In genomic region chr9:127569819-127570401, GRCh38 we compare ENCODE assay signal across 8 cellular contexts. TPM values are rescaled to one million over a fixed set of nuclear protein-coding genes. Genes with fewer than 3 reads are reported as not detected.
DNase-seq lines count a peak whose midpoint lies in the region; ATAC-seq, FAIRE-seq and TF ChIP-seq lines count a peak whose summit lies in the region.

No MANE protein-coding gene starts in this region.

- H3K36me3 ChIP-seq in BE2C, result no peaks in the 10 kb centered on the region
- H3K36me3 ChIP-seq in SJSA1, result peaks cover 28% of the 10 kb centered on the region
- no peaks in the 10 kb centered on the region for H3K36me3 ChIP-seq in effector memory CD4-positive, alpha-beta T cell (ENCODE audit: control insufficient read depth, insufficient read depth, low read length)

- DNase-seq in BE2C (no peak), H54 (ENCODE audit: insufficient read length, low spot score) (no peak), SJSA1 (ENCODE audit: low read depth in 1 of 2, low spot score in 2 of 2) (peak in 1 of 2 experiments; percentile 31), neural crest cell (ENCODE audit: low read depth, low spot score) (no peak), NK-92 (lab: John Stamatoyannopoulos, UW; ENCODE audit: unreplicated experiment) (no peak), NCI-H446 treated with DMSO at 0.1 percent for 48 hours (lab: John Stamatoyannopoulos, UW) (no peak)
- peak in 1 of 3 donors; percentile 18 for DNase-seq in effector memory CD4-positive, alpha-beta T cell

- no peaks in the 10 kb centered on the region for H3K27me3 Mint-ChIP-seq in neural crest cell (ENCODE audit: low read depth)

- peak overlapping the region; percentile 90 for H3K27ac Mint-ChIP-seq in neural crest cell (ENCODE audit: unreplicated experiment)

- H3K27me3 ChIP-seq in BE2C (peaks cover 6% of the 10 kb centered on the region; the same call in 1 of the 2 replicates), SJSA1 (replicated peaks) (no peaks in the 10 kb centered on the region)
- H3K27me3 ChIP-seq in effector memory CD4-positive, alpha-beta T cell (replicated peaks; ENCODE audit: control insufficient read depth, insufficient read depth, low read length, poor library complexity, severe bottlenecking), result no peaks in the 10 kb centered on the region

- no peaks in the 10 kb centered on the region; the same call in none of the 2 replicates for H3K4me1 ChIP-seq in BE2C
- peaks cover 56% of the 10 kb centered on the region for H3K4me1 ChIP-seq in SJSA1 (replicated peaks)
- peaks cover 26% of the 10 kb centered on the region for H3K4me1 ChIP-seq in effector memory CD4-positive, alpha-beta T cell (ENCODE audit: control insufficient read depth, insufficient read depth, low read length, poor library complexity, severe bottlenecking)

- no peaks in the 10 kb centered on the region; the same call in 1 of the 2 replicates for H3K9me3 ChIP-seq in BE2C
- no peaks in the 10 kb centered on the region for H3K9me3 ChIP-seq in SJSA1 (replicated peaks)
- H3K9me3 ChIP-seq in effector memory CD4-positive, alpha-beta T cell (ENCODE audit: control insufficient read depth, low read length), result no peaks in the 10 kb centered on the region

- no peaks in the 10 kb centered on the region for H3K9me3 Mint-ChIP-seq in neural crest cell

- TF ChIP-seq POLR2A in H54 (IDR thresholded peaks at IDR 0.05; ENCODE audit: low read depth, low read length), result no peak; the same call in 1 of the 2 replicates

- peak overlapping the region; percentile 88 for H3K27ac ChIP-seq in SJSA1
- H3K27ac ChIP-seq in effector memory CD4-positive, alpha-beta T cell (ENCODE audit: insufficient read depth, low read length, poor library complexity, severe bottlenecking), result peak overlapping the region; percentile 61

- H3K4me3 Mint-ChIP-seq in neural crest cell, result peak overlapping the region; percentile 88

- peak; percentile 65 for FAIRE-seq in H54 (lab: Jason Lieb, UNC)

- H3K4me3 ChIP-seq in BE2C (ENCODE audit: low read depth, low read length) (peak overlapping the region; percentile 61), SJSA1 (peak overlapping the region; percentile 98)
- H3K4me3 ChIP-seq in effector memory CD4-positive, alpha-beta T cell (ENCODE audit: insufficient read depth, low read depth, low read length, poor library complexity, severe bottlenecking), result peak overlapping the region; percentile 70

- TF ChIP-seq CTCF in BE2C (IDR thresholded peaks at IDR 0.05; ENCODE audit: low read depth, low read length) (no peak), neural crest cell (conservative IDR thresholded peaks at IDR 0.05) (no peak)

- peaks cover 27% of the 10 kb centered on the region for H3K4me1 Mint-ChIP-seq in neural crest cell

- no peak for ATAC-seq in GM18873 (IDR thresholded peaks at IDR 0.05; ENCODE audit: low FRiP score, unreplicated experiment)

- H3K36me3 Mint-ChIP-seq in neural crest cell (ENCODE audit: low read depth), result no peaks in the 10 kb centered on the region

RNA-seq across cellular contexts. Expression of gene STXBP1, which starts 42.2 kb away (rescaled TPM):
- 118 TPM for polyA plus RNA-seq in BE2C (2012; ENCODE audit: insufficient read depth, insufficient read length, low read depth)
- total RNA-seq in SJSA1 (2014; rRNA removed; shearing (Covaris generic)), result 18.4 and 72.6 TPM in 2 replicates
- 53.3 and 56.1 TPM in 2 replicates for total RNA-seq in neural crest cell
